In genomic region chr10:3668276-3668960, GRCh38 we compare ENCODE assay signal across 8 cellular contexts.
DNase-seq lines count a peak whose midpoint lies in the region; ATAC-seq and TF ChIP-seq lines count a peak whose summit lies in the region.

No MANE protein-coding gene starts in this region.

- no peak for TF ChIP-seq EP300 in tibial nerve (IDR thresholded peaks at IDR 0.05)

- DNase-seq in SKM-1 treated with dmso at 0.1 percent for 144 hours (lab: John Stamatoyannopoulos, UW; ENCODE audit: unreplicated experiment) (peak; percentile 3), SKM-1 (lab: John Stamatoyannopoulos, UW; ENCODE audit: unreplicated experiment) (no peak), activated T-cell treated with anti-CD3 and anti-CD28 coated beads for 24 hours (ENCODE audit: low read depth) (peak; percentile 32), foreskin keratinocyte (peak; percentile 72 to 88), retinal pigment epithelial cell (ENCODE audit: low read depth) (peak; percentile 52), NCI-H128 (lab: John Stamatoyannopoulos, UW; ENCODE audit: unreplicated experiment) (no peak), tibial nerve (ENCODE audit: low spot score in 2 of 2) (no peak)

- H3K27ac ChIP-seq in foreskin keratinocyte = peak overlapping the region; percentile 92
- H3K27ac ChIP-seq in tibial nerve = peak overlapping the region in 1 of 4 donors; percentile 7

- TF ChIP-seq POLR2A in tibial nerve (IDR thresholded peaks at IDR 0.05) = no peak

- H3K4me3 ChIP-seq in retinal pigment epithelial cell (ENCODE audit: low read length) (no peak overlapping the region), tibial nerve (no peak overlapping the region)

- ATAC-seq in foreskin keratinocyte (peak; percentile 92), HG03457 (IDR thresholded peaks at IDR 0.05; ENCODE audit: unreplicated experiment) (no peak)

- H3K9me3 ChIP-seq in tibial nerve = no peaks in the 10 kb centered on the region

- H3K27me3 ChIP-seq in foreskin keratinocyte = no peaks in the 10 kb centered on the region
- H3K27me3 ChIP-seq in tibial nerve = no peaks in the 10 kb centered on the region

- no peak for TF ChIP-seq CTCF in foreskin keratinocyte (conservative IDR thresholded peaks at IDR 0.05)
- no peak for TF ChIP-seq CTCF in retinal pigment epithelial cell (conservative IDR thresholded peaks at IDR 0.05; ENCODE audit: low read depth, low read length)
- TF ChIP-seq CTCF in tibial nerve (IDR thresholded peaks at IDR 0.05) = no peak

- no peaks in the 10 kb centered on the region for H3K4me1 ChIP-seq in foreskin keratinocyte
- H3K4me1 ChIP-seq in tibial nerve = no peaks in the 10 kb centered on the region

- WGBS in tibial nerve, 2 donors = 63 to 65% methylated on average over 21 of the region's 21 CpGs

- no peaks in the 10 kb centered on the region for H3K36me3 ChIP-seq in tibial nerve

Comparison
In these comparisons a context has a peak if more than half of its experiments do, and no peak if none do; other contexts are left out.
1. DNase-seq: peak in SKM-1 treated with dmso at 0.1 percent for 144 hours (single experiment), activated T-cell treated with anti-CD3 and anti-CD28 coated beads for 24 hours (single experiment), foreskin keratinocyte (2 of 2) and retinal pigment epithelial cell (single experiment); none in SKM-1 (single experiment), NCI-H128 (single experiment) and tibial nerve (0 of 2).